Comparison of ENCODE assay signal across 26 cellular contexts in the genomic region with DNA sequence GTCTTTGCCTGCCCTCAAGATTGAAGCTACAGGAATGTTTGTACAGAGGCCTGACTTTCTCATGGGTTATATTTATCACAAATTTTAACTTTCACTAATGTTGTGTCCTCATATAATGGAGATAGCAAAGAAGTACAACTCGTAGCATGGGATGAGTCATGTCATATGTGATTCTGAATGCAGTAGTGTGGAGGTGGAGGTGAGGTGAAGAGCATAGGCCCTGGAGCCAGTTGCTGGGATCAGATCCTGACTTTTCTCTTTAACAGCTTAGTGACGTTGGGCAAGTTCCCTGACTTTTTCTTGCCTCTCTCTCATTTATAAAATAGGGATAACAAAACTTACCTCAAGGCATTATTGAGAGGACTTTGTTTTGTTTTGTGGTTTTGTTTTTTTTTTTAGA.
A peak's percentile ranks its signal among the peaks of the same experiment; 100 is the strongest.
DNase-seq lines count a peak whose midpoint lies in the region; ATAC-seq, FAIRE-seq and TF ChIP-seq lines count a peak whose summit lies in the region.
"Had no signal": no experiment of that assay in that cellular context is flagged by ENCODE, and none has a peak within 500 bp of the region (broad histone marks: within the 10 kb centered on the region; RNA-seq: fewer than 3 reads in every experiment).

No MANE protein-coding gene starts in this region.

- H4K20me1 ChIP-seq in HCT116 (ENCODE audit: insufficient read depth) (no peaks in the 10 kb centered on the region), keratinocyte (ENCODE audit: control insufficient read depth, extremely low read depth, insufficient read depth, low read length) (no peaks in the 10 kb centered on the region)
- H4K20me1 ChIP-seq: BLaER1 had no signal

- H3K79me2 ChIP-seq in HCT116 (ENCODE audit: insufficient read depth, low read length) (no peaks in the 10 kb centered on the region), keratinocyte (ENCODE audit: control insufficient read depth, insufficient read depth, low read length) (no peaks in the 10 kb centered on the region)

- H3K4me1 Mint-ChIP-seq in activated naive CD8-positive, alpha-beta T cell treated with anti-CD3 and anti-CD28 coated beads, Interleukin-2, amount 50 U/mL, for 24 hours = no peaks in the 10 kb centered on the region
- H3K4me1 Mint-ChIP-seq: CD14-positive monocyte; CD4-positive, alpha-beta memory T cell; CD4-positive, CD25-positive, alpha-beta regulatory T cell; CD8-positive, alpha-beta memory T cell had no signal

- H3K36me3 ChIP-seq in HCT116 (ENCODE audit: control insufficient read depth in 1 of 2, insufficient read depth in 2 of 2, low read length in 2 of 2) (no peaks in the 10 kb centered on the region), keratinocyte (ENCODE audit: control insufficient read depth in 2 of 2, extremely low read depth in 1 of 2, insufficient read depth in 2 of 2, low read length in 2 of 2) (no peaks in the 10 kb centered on the region)
- H3K36me3 ChIP-seq: BE2C, BLaER1 had no signal

- BruUV-seq in HCT116 (replicated peaks; lab: Mats Ljungman, UMichigan) = no TSS peak

- no peak overlapping the region for H3K9ac ChIP-seq in HCT116 (ENCODE audit: low read length)
- no peak overlapping the region for H3K9ac ChIP-seq in keratinocyte (ENCODE audit: control insufficient read depth, extremely low read depth, insufficient read depth, low read length)
- H3K9ac ChIP-seq: BLaER1 had no signal

- H3K27me3 Mint-ChIP-seq in activated naive CD8-positive, alpha-beta T cell treated with anti-CD3 and anti-CD28 coated beads, Interleukin-2, amount 50 U/mL, for 24 hours = peaks cover 7% of the 10 kb centered on the region

- H3K9me1 ChIP-seq in keratinocyte (ENCODE audit: control insufficient read depth, extremely low read depth, insufficient read depth, low read length) = no peaks in the 10 kb centered on the region

- H3K9me3 Mint-ChIP-seq in activated naive CD8-positive, alpha-beta T cell treated with anti-CD3 and anti-CD28 coated beads, Interleukin-2, amount 50 U/mL, for 24 hours = no peaks in the 10 kb centered on the region
- H3K9me3 Mint-ChIP-seq: CD8-positive, alpha-beta memory T cell had no signal

- POLR2A ChIA-PET in HCT116 (lab: Charles Lee) = no interaction called here

- RAD21 ChIA-PET in HCT116 (lab: Charles Lee; ENCODE audit: low non-redundant PET in 1 of 2, low total read pairs in 2 of 2, uncharacterized antibody in 2 of 2, unreplicated experiment in 2 of 2) = no interaction called here

- no peak for TF ChIP-seq POLR2A in HCT116 (IDR thresholded peaks at IDR 0.05; ENCODE audit: borderline replicate concordance, extremely low read depth, insufficient read depth, insufficient read length)

- CTCF ChIA-PET in HCT116 (lab: Charles Lee) = no interaction called here

- H3K27ac ChIP-seq in HCT116 (ENCODE audit: low read depth, low read length) = no peak overlapping the region
- H3K27ac ChIP-seq in keratinocyte (ENCODE audit: control insufficient read depth, insufficient read depth, low read length) = no peak overlapping the region
- H3K27ac ChIP-seq: 22Rv1, BLaER1 had no signal

- H3K4me2 ChIP-seq in HCT116 (ENCODE audit: low read length) (no peak overlapping the region), keratinocyte (ENCODE audit: control insufficient read depth, extremely low read depth, insufficient read depth, low read depth, low read length) (no peak overlapping the region)
- H3K4me2 ChIP-seq: BLaER1 had no signal

- H3K27ac Mint-ChIP-seq in activated naive CD8-positive, alpha-beta T cell treated with anti-CD3 and anti-CD28 coated beads, Interleukin-2, amount 50 U/mL, for 24 hours = no peak overlapping the region
- H3K27ac Mint-ChIP-seq: CD14-positive monocyte; CD4-positive, alpha-beta memory T cell; CD4-positive, CD25-positive, alpha-beta regulatory T cell; CD8-positive, alpha-beta memory T cell had no signal

- H2AFZ ChIP-seq in HCT116 (ENCODE audit: low read depth, low read length, poor library complexity, severe bottlenecking) = peak overlapping the region; percentile 48
- H2AFZ ChIP-seq in keratinocyte (ENCODE audit: control insufficient read depth, low read length) = no peak overlapping the region

- H3K4me3 ChIP-seq in HCT116 (replicated peaks in 1 of 2; ENCODE audit: low read depth in 1 of 2, low read length in 2 of 2) (no peak overlapping the region), epithelial cell of esophagus (ENCODE audit: low read length) (no peak overlapping the region), keratinocyte (ENCODE audit: control insufficient read depth in 2 of 3, extremely low read depth in 1 of 3, insufficient read depth in 2 of 3, low read depth in 1 of 3, low read length in 3 of 3) (no peak overlapping the region)
- H3K4me3 ChIP-seq: BLaER1, GM12878 had no signal

- H3K9me3 ChIP-seq in HCT116 (ENCODE audit: control insufficient read depth in 1 of 2, insufficient read depth in 1 of 2, low read depth in 1 of 2, low read length in 2 of 2) (no peaks in the 10 kb centered on the region), keratinocyte (ENCODE audit: control insufficient read depth, low read depth, low read length) (no peaks in the 10 kb centered on the region)
- H3K9me3 ChIP-seq: BE2C had no signal

- no peaks in the 10 kb centered on the region for H3K27me3 ChIP-seq in HCT116 (ENCODE audit: insufficient read depth, low read length)
- H3K27me3 ChIP-seq in keratinocyte (ENCODE audit: control insufficient read depth, extremely low read depth, insufficient read depth, low read length) = no peaks in the 10 kb centered on the region
- H3K27me3 ChIP-seq: BE2C, BLaER1 had no signal

- dilution Hi-C loops in keratinocyte (cut with MboI; ENCODE audit: extremely low pct_ligation_motif_present, low sequenced_read_pairs) = no loop called here

- no peak for ATAC-seq in HCT116
- no peak for ATAC-seq in activated naive CD8-positive, alpha-beta T cell treated with anti-CD3 and anti-CD28 coated beads, Interleukin-2, amount 50 U/mL, for 24 hours
- ATAC-seq: GM12878 had no signal

- no peak for DNase-seq in HCT116 (ENCODE audit: low read depth, low spot score)
- DNase-seq in epithelial cell of esophagus (ENCODE audit: low read depth) = peak; percentile 20
- DNase-seq in keratinocyte (ENCODE audit: low read depth, low spot score) = no peak
- no peak for DNase-seq in activated naive CD8-positive, alpha-beta T cell treated with anti-CD3 and anti-CD28 coated beads, Interleukin-2, amount 50 U/mL, for 24 hours
- no peak for DNase-seq in activated CD4-positive, alpha-beta T cell treated with anti-CD3 and anti-CD28 coated beads for 48 hours
- DNase-seq: ACHN; BE2C; C1 segment of cervical spinal cord; CD4-positive, alpha-beta memory T cell; CD4-positive, CD25-positive, alpha-beta regulatory T cell; CD8-positive, alpha-beta memory T cell; COR-L47; DMS 273 treated with DMSO at 0.1 percent for 48 hours; DMS153; DMS53; DMS79; DND-41; EL; GDM1 had no signal

- H3K9me2 ChIP-seq in HCT116 (ENCODE audit: insufficient read depth) = no peaks in the 10 kb centered on the region

- FAIRE-seq in keratinocyte (lab: Jason Lieb, UNC) = peak; percentile 13
- FAIRE-seq: A204.1, GM12878, GM12892, GM18507 had no signal

- intact Hi-C loops in HCT116 (cut with micrococcal nuclease) = no loop called here

- no peak for TF ChIP-seq RAD21 in HCT116 (IDR thresholded peaks at IDR 0.05; ENCODE audit: low read depth)

- no peaks in the 10 kb centered on the region for H3K36me3 Mint-ChIP-seq in activated naive CD8-positive, alpha-beta T cell treated with anti-CD3 and anti-CD28 coated beads, Interleukin-2, amount 50 U/mL, for 24 hours (ENCODE audit: low read depth)
- H3K36me3 Mint-ChIP-seq: CD14-positive monocyte; CD4-positive, alpha-beta memory T cell; CD4-positive, CD25-positive, alpha-beta regulatory T cell; CD8-positive, alpha-beta memory T cell had no signal

- TF ChIP-seq CTCF in HCT116 (IDR thresholded peaks at IDR 0.05 in 2 of 3, conservative IDR thresholded peaks at IDR 0.05 in 1 of 3; ENCODE audit: borderline replicate concordance in 1 of 3, insufficient read depth in 1 of 3, low read depth in 2 of 3, low read length in 2 of 3) (no peak), epithelial cell of esophagus (IDR thresholded peaks at IDR 0.05; ENCODE audit: insufficient read depth, low read depth, low read length, missing control alignments) (no peak), keratinocyte (optimal IDR thresholded peaks at IDR 0.05 in 1 of 3, IDR thresholded peaks at IDR 0.05 in 1 of 3, conservative IDR thresholded peaks at IDR 0.05 in 1 of 3; ENCODE audit: extremely low read depth in 1 of 3, insufficient read depth in 2 of 3, low read length in 3 of 3) (no peak)

- H3K4me1 ChIP-seq in HCT116 (ENCODE audit: control insufficient read depth in 1 of 2, insufficient read depth in 2 of 2, low read length in 2 of 2) = no peaks in the 10 kb centered on the region
- no peaks in the 10 kb centered on the region for H3K4me1 ChIP-seq in keratinocyte (ENCODE audit: control insufficient read depth, extremely low read depth, insufficient read depth, low read length)
- H3K4me1 ChIP-seq: BE2C had no signal

- H3K4me3 Mint-ChIP-seq in activated naive CD8-positive, alpha-beta T cell treated with anti-CD3 and anti-CD28 coated beads, Interleukin-2, amount 50 U/mL, for 24 hours = no peak overlapping the region
- H3K4me3 Mint-ChIP-seq: CD14-positive monocyte; CD4-positive, alpha-beta memory T cell; CD4-positive, CD25-positive, alpha-beta regulatory T cell; CD8-positive, alpha-beta memory T cell had no signal

TF ChIP-seq in HCT116, 20 proteins besides CTCF, POLR2A, EP300 and RAD21 (continues in another document):
- TF ChIP-seq EGR1 (IDR thresholded peaks at IDR 0.05; ENCODE audit: low read depth) = no peak
- TF ChIP-seq EZH2 (IDR thresholded peaks at IDR 0.05) = no peak
- TF ChIP-seq YY1 (IDR thresholded peaks at IDR 0.05; ENCODE audit: extremely low read depth, insufficient replicate concordance, low read depth, low read length) = no peak
- TF ChIP-seq JUND (IDR thresholded peaks at IDR 0.05) = no peak
- TF ChIP-seq, protein P1, sequence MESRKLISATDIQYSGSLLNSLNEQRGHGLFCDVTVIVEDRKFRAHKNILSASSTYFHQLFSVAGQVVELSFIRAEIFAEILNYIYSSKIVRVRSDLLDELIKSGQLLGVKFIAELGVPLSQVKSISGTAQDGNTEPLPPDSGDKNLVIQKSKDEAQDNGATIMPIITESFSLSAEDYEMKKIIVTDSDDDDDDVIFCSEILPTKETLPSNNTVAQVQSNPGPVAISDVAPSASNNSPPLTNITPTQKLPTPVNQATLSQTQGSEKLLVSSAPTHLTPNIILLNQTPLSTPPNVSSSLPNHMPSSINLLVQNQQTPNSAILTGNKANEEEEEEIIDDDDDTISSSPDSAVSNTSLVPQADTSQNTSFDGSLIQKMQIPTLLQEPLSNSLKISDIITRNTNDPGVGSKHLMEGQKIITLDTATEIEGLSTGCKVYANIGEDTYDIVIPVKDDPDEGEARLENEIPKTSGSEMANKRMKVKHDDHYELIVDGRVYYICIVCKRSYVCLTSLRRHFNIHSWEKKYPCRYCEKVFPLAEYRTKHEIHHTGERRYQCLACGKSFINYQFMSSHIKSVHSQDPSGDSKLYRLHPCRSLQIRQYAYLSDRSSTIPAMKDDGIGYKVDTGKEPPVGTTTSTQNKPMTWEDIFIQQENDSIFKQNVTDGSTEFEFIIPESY (IDR thresholded peaks at IDR 0.05; ENCODE audit: extremely low read depth, insufficient replicate concordance, low read length) = no peak
